8 cellular contexts compared by ENCODE assay signal in the genomic region with DNA sequence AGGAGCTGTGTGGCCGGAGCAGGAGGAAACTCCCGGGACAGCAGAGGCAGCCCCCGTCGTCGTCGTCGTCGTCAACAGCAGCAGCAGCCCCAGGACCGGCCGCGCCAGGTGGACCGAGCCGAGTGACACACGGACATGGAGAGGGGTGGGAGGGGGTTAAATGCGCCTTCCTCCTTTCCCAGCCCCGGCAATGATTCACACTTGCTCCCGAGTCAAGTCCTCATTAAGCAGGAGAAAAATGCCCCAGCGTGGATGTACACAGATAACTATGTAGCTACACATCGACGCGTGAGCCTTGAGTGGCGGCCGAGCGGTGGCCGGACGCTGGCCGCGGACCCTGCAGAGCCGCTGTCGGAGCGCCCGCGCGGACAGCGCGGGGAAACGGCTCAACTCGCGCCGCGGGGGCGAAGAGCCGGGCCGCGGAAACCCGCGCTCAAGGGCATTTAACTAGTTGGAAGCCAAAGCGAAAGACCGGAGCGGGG. TPM values are rescaled to one million over a fixed set of nuclear protein-coding genes. Genes with fewer than 3 reads are reported as not detected.
DNase-seq lines count a peak whose midpoint lies in the region; ATAC-seq and TF ChIP-seq lines count a peak whose summit lies in the region.

No MANE protein-coding gene starts in this region.

- H3K23me2 ChIP-seq in H9 (ENCODE audit: insufficient read length, low read depth, low read length, poor library complexity, severe bottlenecking) = peaks cover 12% of the 10 kb centered on the region

- no peak overlapping the region for H3K23ac ChIP-seq in H9 (ENCODE audit: insufficient read length, low read depth, low read length)

- no peak overlapping the region for H3T11ph ChIP-seq in H9 (ENCODE audit: low read length)

- H2AK5ac ChIP-seq in H9 (ENCODE audit: insufficient read length, low read length) = no peak overlapping the region

- no peak overlapping the region for H2BK20ac ChIP-seq in H9 (ENCODE audit: low read depth, low read length, poor library complexity, severe bottlenecking)

- H3K27ac Mint-ChIP-seq in H9 = peak overlapping the region in 2 of 3 experiments; percentile 1 to 62; a peak in 3 of 7 replicates
- peak overlapping the region; percentile 99 for H3K27ac Mint-ChIP-seq in endothelial cell (ENCODE audit: unreplicated experiment)
- peak overlapping the region; percentile 96 for H3K27ac Mint-ChIP-seq in stimulated activated memory B cell treated with anti-CD40 and anti-IgM and Interleukin-4, amounts not matched to agents 10 μg/mL and 1 μg/mL and 100 μg/mL, for 72 hours

- no peaks in the 10 kb centered on the region; the same call in 1 of the 2 replicates for H3K27me3 Mint-ChIP-seq in H9 (ENCODE audit: low read depth)
- peaks cover 7% of the 10 kb centered on the region for H3K27me3 Mint-ChIP-seq in endothelial cell (ENCODE audit: unreplicated experiment)
- H3K27me3 Mint-ChIP-seq in stimulated activated memory B cell treated with anti-CD40 and anti-IgM and Interleukin-4, amounts not matched to agents 10 μg/mL and 1 μg/mL and 100 μg/mL, for 72 hours = no peaks in the 10 kb centered on the region

- H3K9me3 ChIP-seq in H9 (ENCODE audit: control insufficient read depth, low read depth, low read length) (no peaks in the 10 kb centered on the region), MG63 (no peaks in the 10 kb centered on the region)

- H2BK120ac ChIP-seq in H9 (ENCODE audit: low read depth, low read length, poor library complexity, severe bottlenecking) = no peak overlapping the region

- H3K18ac ChIP-seq in H9 (ENCODE audit: insufficient read length, low read depth, low read length) = no peak overlapping the region

- DNase-seq in NCI-H1105 (lab: John Stamatoyannopoulos, UW) (peak; percentile 12), NCI-H1105 treated with DMSO at 0.1 percent for 48 hours (lab: John Stamatoyannopoulos, UW) (no peak), H9 (peak; percentile 45), MG63 (peak; percentile 60), endothelial cell (ENCODE audit: low spot score) (peak; percentile 56), mesenteric fat pad (ENCODE audit: low spot score) (peak; percentile 91)
- DNase-seq in activated CD4-positive, alpha-beta T cell treated with anti-CD3 and anti-CD28 coated beads, Interleukin-2, amount 50 U/mL, for 4 hours = peak; percentile 9 to 11

- WGBS in H9 (ENCODE audit: extremely low coverage, insufficient read length, low lambda C conversion rate) = no CpG with 5 or more reads among the region's 50 CpGs

- H3K36me3 ChIP-seq in MG63 = no peaks in the 10 kb centered on the region

- TF ChIP-seq CTCF in H9 (conservative IDR thresholded peaks at IDR 0.05) (no peak), endothelial cell (IDR thresholded peaks at IDR 0.05; ENCODE audit: unreplicated experiment) (no peak)

- H4K5ac ChIP-seq in H9 (ENCODE audit: insufficient read length, low read depth, low read length) = no peak overlapping the region

- no peak overlapping the region; the same call in 1 of the 2 replicates for H2BK15ac ChIP-seq in H9 (ENCODE audit: low read depth, low read length)

- peak overlapping the region; percentile 77 for H3K4me3 ChIP-seq in MG63

- no peaks in the 10 kb centered on the region for H4K20me1 ChIP-seq in H9 (ENCODE audit: control insufficient read depth, insufficient read depth, insufficient read length)

- H3K4me2 ChIP-seq in H9 (ENCODE audit: insufficient read depth, insufficient read length, low read length) = peak overlapping the region; percentile 82

- no peak overlapping the region for H3K27ac ChIP-seq in H9 (ENCODE audit: insufficient read length, low read depth, low read length)

- no peak overlapping the region for H2AFZ ChIP-seq in H9 (ENCODE audit: low read length)

- peaks cover 34 to 42% of the 10 kb centered on the region in 2 experiments for H3K4me1 Mint-ChIP-seq in H9
- peaks cover 19% of the 10 kb centered on the region for H3K4me1 Mint-ChIP-seq in endothelial cell (ENCODE audit: unreplicated experiment)
- peaks cover 29% of the 10 kb centered on the region for H3K4me1 Mint-ChIP-seq in stimulated activated memory B cell treated with anti-CD40 and anti-IgM and Interleukin-4, amounts not matched to agents 10 μg/mL and 1 μg/mL and 100 μg/mL, for 72 hours

- H3K4me3 Mint-ChIP-seq in H9 (peak overlapping the region; percentile 94 to 96), endothelial cell (ENCODE audit: unreplicated experiment) (peak overlapping the region; percentile 100)
- H3K4me3 Mint-ChIP-seq in stimulated activated memory B cell treated with anti-CD40 and anti-IgM and Interleukin-4, amounts not matched to agents 10 μg/mL and 1 μg/mL and 100 μg/mL, for 72 hours = peak overlapping the region; percentile 94

- no peaks in the 10 kb centered on the region for H3K27me3 ChIP-seq in H9 (ENCODE audit: insufficient read depth, low read length)
- H3K27me3 ChIP-seq in MG63 = no peaks in the 10 kb centered on the region

- peak overlapping the region; percentile 83 for H3K9ac ChIP-seq in H9 (ENCODE audit: extremely low read depth, insufficient read length, low read length)

- no peak overlapping the region for H2BK12ac ChIP-seq in H9 (ENCODE audit: insufficient read length, low read depth, low read length)

- H3K4me1 ChIP-seq in H9 (ENCODE audit: insufficient read depth, low read length) = peaks cover 5% of the 10 kb centered on the region; the same call in 1 of the 2 replicates

- no peak overlapping the region for H3K56ac ChIP-seq in H9 (ENCODE audit: insufficient read length, low read depth, low read length)

- no peaks in the 10 kb centered on the region; a peak in 1 of 5 replicates for H3K9me3 Mint-ChIP-seq in H9
- no peaks in the 10 kb centered on the region for H3K9me3 Mint-ChIP-seq in endothelial cell (ENCODE audit: unreplicated experiment)
- no peaks in the 10 kb centered on the region for H3K9me3 Mint-ChIP-seq in stimulated activated memory B cell treated with anti-CD40 and anti-IgM and Interleukin-4, amounts not matched to agents 10 μg/mL and 1 μg/mL and 100 μg/mL, for 72 hours

- peak; percentile 60 for ATAC-seq in stimulated activated memory B cell treated with anti-CD40 and anti-IgM and Interleukin-4, amounts not matched to agents 10 μg/mL and 1 μg/mL and 100 μg/mL, for 72 hours

- H3K4ac ChIP-seq in H9 (ENCODE audit: low read depth, low read length) = no peak overlapping the region

- H4K8ac ChIP-seq in H9 (replicated peaks; ENCODE audit: insufficient read length, low read depth, low read length) = no peak overlapping the region

- no peaks in the 10 kb centered on the region for H3K79me1 ChIP-seq in H9 (ENCODE audit: insufficient read depth, low read depth, low read length, poor library complexity, severe bottlenecking)

- H3K79me2 ChIP-seq in H9 (ENCODE audit: insufficient read depth, low read length) = peaks cover 10% of the 10 kb centered on the region; the same call in 1 of the 2 replicates

- H3K36me3 Mint-ChIP-seq in H9 (ENCODE audit: insufficient read depth in 1 of 3, low read depth in 3 of 3) (no peaks in the 10 kb centered on the region; a peak in 1 of 7 replicates), endothelial cell (ENCODE audit: low read depth, unreplicated experiment) (peaks cover 5% of the 10 kb centered on the region)
- no peaks in the 10 kb centered on the region for H3K36me3 Mint-ChIP-seq in stimulated activated memory B cell treated with anti-CD40 and anti-IgM and Interleukin-4, amounts not matched to agents 10 μg/mL and 1 μg/mL and 100 μg/mL, for 72 hours

- H2BK5ac ChIP-seq in H9 (ENCODE audit: insufficient read length, low read length) = no peak overlapping the region

- H3K14ac ChIP-seq in H9 (ENCODE audit: insufficient read depth, low read length) = peak overlapping the region; percentile 81

- no peak overlapping the region for H4K91ac ChIP-seq in H9 (ENCODE audit: insufficient read length, low read depth, low read length)

RNA-seq across cellular contexts. Expression of a gene that starts 0.6 kb away (rescaled TPM):
- total RNA-seq in H9 (2021) (19.0 and 19.3 TPM in 2 replicates), endothelial cell (ENCODE audit: unreplicated experiment) (17.1 TPM), mesenteric fat pad (25.6 TPM)
- 11.4 and 15.3 TPM in 2 replicates for total RNA-seq in MG63 (2014; rRNA removed; shearing (Covaris generic); ENCODE audit: low replicate concordance)

Comparison
In these comparisons a context has a peak if more than half of its experiments do, and no peak if none do; other contexts are left out.
1. H3K27ac Mint-ChIP-seq: peak in every context shown above with its lines; median percentile 99 in endothelial cell; 96 in stimulated activated memory B cell treated with anti-CD40 and anti-IgM and Interleukin-4, amounts not matched to agents 10 μg/mL and 1 μg/mL and 100 μg/mL, for 72 hours; 32 in H9.